Comparison of ENCODE assay signal across 14 cellular contexts in the genomic region with DNA sequence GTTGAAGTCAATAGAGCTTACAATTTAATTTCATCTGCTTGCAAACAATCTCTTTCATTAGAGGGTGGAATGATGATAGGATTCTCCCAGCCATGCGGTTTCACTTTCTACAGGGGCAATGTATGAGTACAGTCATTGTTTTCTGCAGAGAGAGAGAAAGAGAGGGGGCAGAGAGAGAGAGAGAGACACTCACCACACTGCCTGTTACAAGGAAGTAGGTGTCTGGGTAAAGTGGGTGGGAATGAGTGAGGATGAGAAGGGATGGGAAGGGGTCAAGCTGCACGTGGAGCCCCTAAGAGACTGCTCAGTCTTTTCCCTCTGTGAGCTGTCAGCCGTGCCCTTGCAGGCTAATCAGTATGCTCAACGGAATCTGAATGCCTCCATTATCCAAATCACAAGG.
A peak's percentile ranks its signal among the peaks of the same experiment; 100 is the strongest.
DNase-seq lines count a peak whose midpoint lies in the region; ATAC-seq, FAIRE-seq and TF ChIP-seq lines count a peak whose summit lies in the region.
"Had no signal": no experiment of that assay in that cellular context is flagged by ENCODE, and none has a peak within 500 bp of the region (broad histone marks: within the 10 kb centered on the region; RNA-seq: fewer than 3 reads in every experiment).

No MANE protein-coding gene starts in this region.

- TF ChIP-seq POLR2A in NB4 (IDR thresholded peaks at IDR 0.05; ENCODE audit: extremely low read depth, insufficient read length) = no peak
- no peak for TF ChIP-seq POLR2A in testis (IDR thresholded peaks at IDR 0.05)

- H3K4me1 ChIP-seq in astrocyte (ENCODE audit: insufficient read depth, low read length) = peaks cover 2% of the 10 kb centered on the region
- no peaks in the 10 kb centered on the region for H3K4me1 ChIP-seq in testis

- H4K20me1 ChIP-seq in astrocyte (ENCODE audit: insufficient read depth, low read length) = no peaks in the 10 kb centered on the region

- FAIRE-seq in astrocyte (lab: Jason Lieb, UNC) = no peak

- peak overlapping the region; percentile 22 for H3K4me3 Mint-ChIP-seq in astrocyte (ENCODE audit: unreplicated experiment)
- H3K4me3 Mint-ChIP-seq: neural progenitor cell had no signal

- peaks cover 13% of the 10 kb centered on the region for H3K27me3 Mint-ChIP-seq in astrocyte (ENCODE audit: low read depth, unreplicated experiment)

- WGBS in testis, 2 donors = 52 to 66% methylated on average over 4 of the region's 4 CpGs

- no peak overlapping the region for H3K9ac ChIP-seq in astrocyte (ENCODE audit: low read length)
- H3K9ac ChIP-seq: neural progenitor cell had no signal

- peak overlapping the region; percentile 62 for H3K4me2 ChIP-seq in astrocyte (ENCODE audit: low read length)
- H3K4me2 ChIP-seq: neural progenitor cell had no signal

- no peak overlapping the region for H3K4me3 ChIP-seq in NB4 (ENCODE audit: low read depth, low read length)
- H3K4me3 ChIP-seq in astrocyte (ENCODE audit: insufficient read depth, low read depth, low read length) = no peak overlapping the region
- H3K4me3 ChIP-seq in testis = no peak overlapping the region
- H3K4me3 ChIP-seq: lung, neural progenitor cell had no signal

- no peaks in the 10 kb centered on the region for H3K27me3 ChIP-seq in astrocyte (ENCODE audit: insufficient read depth, low read length)
- no peaks in the 10 kb centered on the region for H3K27me3 ChIP-seq in testis
- H3K27me3 ChIP-seq: neural progenitor cell had no signal

- H3K27ac Mint-ChIP-seq in astrocyte (ENCODE audit: unreplicated experiment) = no peak overlapping the region
- H3K27ac Mint-ChIP-seq: neural progenitor cell had no signal

- H3K4me1 Mint-ChIP-seq in astrocyte (ENCODE audit: low read depth, unreplicated experiment) = peaks cover 7% of the 10 kb centered on the region

- H3K9me3 ChIP-seq in astrocyte (ENCODE audit: insufficient read depth, low read depth, low read length) (no peaks in the 10 kb centered on the region), testis (no peaks in the 10 kb centered on the region)

- intact Hi-C loops in testis (cut with DNase I; ENCODE audit: low total_unique reads) = no loop called here

- H2AFZ ChIP-seq in astrocyte (ENCODE audit: low read depth, low read length) = no peak overlapping the region
- H2AFZ ChIP-seq: neural progenitor cell had no signal

- no peaks in the 10 kb centered on the region for H3K36me3 Mint-ChIP-seq in astrocyte (ENCODE audit: low read depth, unreplicated experiment)
- H3K36me3 Mint-ChIP-seq: neural progenitor cell had no signal

- TF ChIP-seq CTCF in NB4 (IDR thresholded peaks at IDR 0.05; ENCODE audit: low read depth, low read length) = no peak
- no peak for TF ChIP-seq CTCF in astrocyte (IDR thresholded peaks at IDR 0.05; ENCODE audit: insufficient read depth, low read depth, low read length)
- no peak for TF ChIP-seq CTCF in testis (IDR thresholded peaks at IDR 0.05)

- ATAC-seq in GM18517 (IDR thresholded peaks at IDR 0.05; ENCODE audit: unreplicated experiment) = no peak
- ATAC-seq in GM21723 (IDR thresholded peaks at IDR 0.05; ENCODE audit: unreplicated experiment) = no peak

- no peaks in the 10 kb centered on the region for H3K36me3 ChIP-seq in astrocyte (ENCODE audit: insufficient read depth, low read length)
- no peaks in the 10 kb centered on the region for H3K36me3 ChIP-seq in testis (ENCODE audit: low read depth, missing control alignments)
- H3K36me3 ChIP-seq: neural progenitor cell had no signal

- H3K9me3 Mint-ChIP-seq in astrocyte (ENCODE audit: unreplicated experiment) = peaks cover 3% of the 10 kb centered on the region
- H3K9me3 Mint-ChIP-seq: neural progenitor cell had no signal

- H3K27ac ChIP-seq in astrocyte (ENCODE audit: low read depth, low read length) (no peak overlapping the region), testis (no peak overlapping the region)
- H3K27ac ChIP-seq: neural progenitor cell had no signal

- no peaks in the 10 kb centered on the region for H3K79me2 ChIP-seq in astrocyte (ENCODE audit: insufficient read depth, low read length)

- DNase-seq in Ammon's horn (ENCODE audit: low spot score) (peak; percentile 59), NB4 (ENCODE audit: low read depth) (peak; percentile 33), astrocyte (ENCODE audit: low read depth) (peak; percentile 12), midbrain (lab: John Stamatoyannopoulos, UW) (peak; percentile 81), testis (no peak), NOMO-1 (lab: John Stamatoyannopoulos, UW; ENCODE audit: unreplicated experiment in 2 of 2) (no peak)
- DNase-seq: activated CD4-positive, alpha-beta T cell treated with anti-CD3 and anti-CD28 coated beads, Interleukin-2, amount 50 U/mL, for 1 hour; NCI-H1417; Right ventricle myocardium superior; stimulated activated CD4-positive, alpha-beta T cell treated with anti-CD3 and anti-CD28 coated beads, Interleukin-12 subunit alpha, Interleukin-12 subunit beta, amount 100 ng/mL, for 4 hours had no signal

Comparison
In these comparisons a context has a peak if more than half of its experiments do, and no peak if none do; other contexts are left out.
1. DNase-seq: peak in Ammon's horn (single experiment), NB4 (single experiment), astrocyte (single experiment) and midbrain (single experiment); none in testis (single experiment) and NOMO-1 (0 of 2).